In genomic region chr21:45288441-45288841, GRCh38 we compare ENCODE assay signal across 8 cellular contexts. TPM values are rescaled to one million over a fixed set of nuclear protein-coding genes. Genes with fewer than 3 reads are reported as not detected.
DNase-seq lines count a peak whose midpoint lies in the region; ATAC-seq and TF ChIP-seq lines count a peak whose summit lies in the region.

No MANE protein-coding gene starts in this region.

- CTCF ChIA-PET in GM10248 (lab: Yijun Ruan, JAX), result interaction anchor here (1.0 to 1.4 kb wide), 3 partner anchors 13 to 150 kb away, joined by 3 to 5 read pairs (median 3); no protein-coding TSS in a partner anchor

- peaks cover 0 to 25% (median 0%) of the 10 kb centered on the region in 3 donors for H3K36me3 ChIP-seq in Peyer's patch

- H3K27ac ChIP-seq in Peyer's patch, result peak overlapping the region; percentile 82 to 88 (median 86)

- ATAC-seq in GM18909 (IDR thresholded peaks at IDR 0.05; ENCODE audit: poor library complexity, unreplicated experiment) (peak; percentile 3), sciatic nerve (no peak), GM19023 (IDR thresholded peaks at IDR 0.05; ENCODE audit: unreplicated experiment) (no peak), GM19395 (IDR thresholded peaks at IDR 0.05; ENCODE audit: unreplicated experiment) (no peak)

- no peak for TF ChIP-seq POLR2A in Peyer's patch (IDR thresholded peaks at IDR 0.05)

- POLR2A ChIA-PET in GM10248 (lab: Yijun Ruan, JAX), result interaction anchor here (0.6 kb wide), 1 partner anchor 146 kb away, joined by 4 read pairs; no protein-coding TSS in a partner anchor

- intact Hi-C loops in sciatic nerve (cut with DNase I), result no loop called here

- TF ChIP-seq CTCF in Peyer's patch (IDR thresholded peaks at IDR 0.05), result peak in 1 of 6 experiments; percentile 7
- TF ChIP-seq CTCF in fibroblast of mammary gland (conservative IDR thresholded peaks at IDR 0.05; ENCODE audit: control insufficient read depth, insufficient read depth, low read depth, low read length), result no peak
- TF ChIP-seq CTCF in GM10248 (IDR thresholded peaks at IDR 0.05; ENCODE audit: control extremely low read depth, extremely low read depth, low read depth, missing control alignments), result no peak

- H3K4me1 ChIP-seq in Peyer's patch, result peaks cover 9 to 30% (median 20%) of the 10 kb centered on the region in 4 donors

- DNase-seq in Peyer's patch (peak in 2 of 3 donors; percentile 18 to 60), fibroblast of mammary gland (ENCODE audit: low read depth) (no peak), sciatic nerve (ENCODE audit: low spot score) (peak; percentile 69), GM10248 (ENCODE audit: extremely low spot score) (no peak)
- DNase-seq in stimulated activated CD4-positive, alpha-beta T cell treated with anti-CD3 and anti-CD28 coated beads, Interleukin-12 subunit alpha, Interleukin-12 subunit beta, amount 100 ng/mL, for 4 hours, result no peak

- no peaks in the 10 kb centered on the region for H3K9me3 ChIP-seq in Peyer's patch

- H3K4me3 ChIP-seq in Peyer's patch (peak overlapping the region; percentile 69 to 95 (median 82)), fibroblast of mammary gland (ENCODE audit: control insufficient read depth, low read depth, low read length) (peak overlapping the region; percentile 63)

- no peaks in the 10 kb centered on the region for H3K27me3 ChIP-seq in Peyer's patch

RNA-seq across cellular contexts. Expression of gene POFUT2, which starts 0.7 kb away (rescaled TPM):
- total RNA-seq in Peyer's patch (10 to 100 TPM; 25.6 to 76.4 (median 47.6) TPM), sciatic nerve (44.2 TPM)

Comparison
In these comparisons a context has a peak if more than half of its experiments do, and no peak if none do; other contexts are left out.
1. DNase-seq: peak in Peyer's patch (2 of 3) and sciatic nerve (single experiment); none in fibroblast of mammary gland (single experiment), GM10248 (single experiment) and stimulated activated CD4-positive, alpha-beta T cell treated with anti-CD3 and anti-CD28 coated beads, Interleukin-12 subunit alpha, Interleukin-12 subunit beta, amount 100 ng/mL, for 4 hours (single experiment).